Comparison of ENCODE assay signal across 25 cellular contexts in the genomic region with DNA sequence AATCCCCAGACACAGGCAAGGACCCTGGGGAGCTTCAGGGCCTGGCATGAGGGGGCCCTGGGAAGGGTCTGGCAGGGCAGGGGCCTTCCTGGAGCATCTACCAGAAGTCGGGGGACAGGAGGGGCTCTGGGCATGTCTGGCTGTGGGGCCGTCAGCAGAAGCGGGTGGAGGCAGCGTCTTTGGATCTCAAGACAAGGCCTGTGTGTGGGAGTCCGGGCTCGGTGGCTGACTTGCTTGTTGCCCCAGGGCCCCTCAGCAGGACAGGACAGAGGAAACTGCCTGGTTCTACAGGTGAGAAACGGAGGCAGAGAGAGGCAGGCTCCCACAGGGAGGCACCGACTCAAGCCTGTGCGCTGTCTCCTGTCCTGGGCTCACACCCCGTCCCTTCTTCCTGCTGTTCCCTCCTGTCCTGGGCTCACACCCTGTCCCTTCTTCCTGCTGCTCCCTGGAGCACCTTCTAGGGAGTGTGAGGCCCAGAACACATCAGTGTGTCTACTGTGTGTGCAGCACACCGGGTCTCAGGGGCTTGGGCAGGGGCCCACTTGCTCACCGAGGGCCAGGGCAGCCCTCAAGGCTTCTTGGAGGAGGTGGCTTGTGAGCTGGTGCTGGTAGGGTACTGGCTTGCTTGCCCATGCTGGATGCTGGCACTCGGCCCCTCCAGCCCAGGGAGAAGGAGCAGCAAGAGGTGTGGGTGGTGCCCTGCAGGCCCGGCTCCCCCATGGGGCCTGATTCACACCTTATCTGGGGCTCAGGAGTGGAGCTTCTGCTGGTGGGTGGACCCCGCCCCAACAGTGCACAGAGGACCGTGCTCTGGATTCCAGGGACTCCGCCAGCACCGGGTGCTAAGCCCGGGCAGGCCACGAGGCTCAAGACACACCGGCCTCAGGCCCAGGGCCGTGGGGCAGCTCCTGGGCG. TPM values are rescaled to one million over a fixed set of nuclear protein-coding genes. Genes with fewer than 3 reads are reported as not detected.
DNase-seq lines count a peak whose midpoint lies in the region; ATAC-seq, FAIRE-seq and TF ChIP-seq lines count a peak whose summit lies in the region.
"Had no signal": no experiment of that assay in that cellular context is flagged by ENCODE, and none has a peak within 500 bp of the region (broad histone marks: within the 10 kb centered on the region; RNA-seq: fewer than 3 reads in every experiment).

No MANE protein-coding gene starts in this region.

- H3K27ac ChIP-seq in right lobe of liver (no peak overlapping the region), HepG2 (ENCODE audit: extremely low read length, insufficient read depth, low read length) (no peak overlapping the region), vagina (peak overlapping the region; percentile 63)
- H3K27ac ChIP-seq: hepatocyte had no signal

- intact Hi-C loops in right lobe of liver (cut with DNase I) = no loop called here
- intact Hi-C loops in HepG2 (cut with micrococcal nuclease; ENCODE audit: unreplicated experiment) = no loop called here
- intact Hi-C loops in Right ventricle myocardium superior (cut with DNase I) = no loop called here
- intact Hi-C loops in mucosa of descending colon (cut with DNase I, micrococcal nuclease) = no loop called here
- intact Hi-C loops in vagina (cut with DNase I) = no loop called here

- FAIRE-seq in HepG2 (lab: Jason Lieb, UNC) = no peak
- FAIRE-seq: colon, endometrium had no signal

- H3K27me3 ChIP-seq in right lobe of liver = no peaks in the 10 kb centered on the region
- H3K27me3 ChIP-seq in HepG2 (ENCODE audit: control insufficient read depth in 1 of 2, insufficient read depth in 2 of 2, low read length in 2 of 2) = peaks cover 10 to 48% of the 10 kb centered on the region in 2 experiments
- no peaks in the 10 kb centered on the region for H3K27me3 ChIP-seq in vagina
- H3K27me3 ChIP-seq: hepatocyte had no signal

- H3K9ac ChIP-seq in HepG2 (ENCODE audit: insufficient read depth, low read depth, low read length) = no peak overlapping the region

- no peak overlapping the region for H3K4me3 ChIP-seq in right lobe of liver
- no peak overlapping the region for H3K4me3 ChIP-seq in HepG2 (replicated peaks in 1 of 3; ENCODE audit: insufficient read depth in 1 of 3, low read depth in 2 of 3, low read length in 3 of 3)
- H3K4me3 ChIP-seq in mucosa of descending colon = no peak overlapping the region
- no peak overlapping the region for H3K4me3 ChIP-seq in vagina
- H3K4me3 ChIP-seq: hepatocyte had no signal

- POLR2A ChIA-PET in HepG2 (lab: Yijun Ruan, JAX) = no interaction called here

- WGBS in right lobe of liver (ENCODE audit: insufficient coverage, low coverage, low lambda C conversion rate, missing lambda C conversion rate) = 80% methylated on average over 1 of the region's 23 CpGs
- WGBS in HepG2 (ENCODE audit: low lambda C conversion rate) = 4% methylated on average over 4 of the region's 23 CpGs

- peaks cover 0 to 8% (median 0%) of the 10 kb centered on the region in 4 donors for H3K36me3 ChIP-seq in right lobe of liver
- H3K36me3 ChIP-seq in HepG2 (replicated peaks in 1 of 2; ENCODE audit: control insufficient read depth in 1 of 2, insufficient read depth in 2 of 2, low read length in 2 of 2) = no peaks in the 10 kb centered on the region
- no peaks in the 10 kb centered on the region for H3K36me3 ChIP-seq in mucosa of descending colon (ENCODE audit: low read depth)
- H3K36me3 ChIP-seq in vagina = no peaks in the 10 kb centered on the region

- no TSS peak for BruUV-seq in HepG2 (replicated peaks; lab: Mats Ljungman, UMichigan)

- CTCF ChIA-PET in HepG2 (lab: Yijun Ruan, JAX; ENCODE audit: low intra/inter-chr PET ratio, low total read pairs) = no interaction called here

- no peak overlapping the region for H3K4me2 ChIP-seq in HepG2 (ENCODE audit: low read depth, low read length)
- H3K4me2 ChIP-seq: hepatocyte had no signal

- DNase-seq in right lobe of liver (peak; percentile 16 to 51 (median 45)), HepG2 (ENCODE audit: low spot score) (no peak), Right ventricle myocardium superior (peak; percentile 29), mucosa of descending colon (peak; percentile 52 to 61 (median 56)), vagina (ENCODE audit: extremely low spot score in 2 of 2) (no peak), DMS114 treated with DMSO at 0.1 percent for 48 hours (lab: John Stamatoyannopoulos, UW; ENCODE audit: unreplicated experiment) (no peak), GF-D8 (lab: John Stamatoyannopoulos, UW) (no peak)
- DNase-seq: 8988T; activated CD4-positive, alpha-beta T cell treated with anti-CD3 and anti-CD28 coated beads for 1 hour; activated naive CD8-positive, alpha-beta T cell treated with anti-CD3 and anti-CD28 coated beads for 36 hours; AML-193; COR-L47; H9; NCI-H1092 treated with DMSO at 0.1 percent for 48 hours; NCI-H2081 treated with DMSO at 0.1 percent for 48 hours; NCI-H510A had no signal

- no peak overlapping the region for H2AFZ ChIP-seq in HepG2 (ENCODE audit: low read length)
- H2AFZ ChIP-seq: hepatocyte had no signal

- no peak for TF ChIP-seq EP300 in HepG2 (IDR thresholded peaks at IDR 0.05; ENCODE audit: low read depth in 2 of 2, low read length in 2 of 2)
- no peak for TF ChIP-seq EP300 in HepG2 (CRISPR knock-in tag; IDR thresholded peaks at IDR 0.05; ENCODE audit: borderline replicate concordance)

- no peak for ATAC-seq in right lobe of liver
- no peak for ATAC-seq in HepG2
- ATAC-seq in Right ventricle myocardium superior (ENCODE audit: poor library complexity) = no peak
- peak; percentile 82 for ATAC-seq in mucosa of descending colon
- ATAC-seq in SK-N-SH treated with all-trans-retinoic acid at 6 μM for 48 hours = no peak

- H3K9me3 ChIP-seq in right lobe of liver (no peaks in the 10 kb centered on the region), HepG2 (ENCODE audit: low read length) (no peaks in the 10 kb centered on the region), mucosa of descending colon (no peaks in the 10 kb centered on the region), vagina (no peaks in the 10 kb centered on the region)

- H4K20me1 ChIP-seq in HepG2 (ENCODE audit: insufficient read depth, low read length) = no peaks in the 10 kb centered on the region

- no peaks in the 10 kb centered on the region for H3K4me1 ChIP-seq in right lobe of liver
- no peaks in the 10 kb centered on the region for H3K4me1 ChIP-seq in HepG2 (ENCODE audit: insufficient read depth, low read length)
- H3K4me1 ChIP-seq in mucosa of descending colon (ENCODE audit: low read depth) = peaks cover 26% of the 10 kb centered on the region
- H3K4me1 ChIP-seq in vagina = peaks cover 15% of the 10 kb centered on the region

- H3K79me2 ChIP-seq in HepG2 (ENCODE audit: insufficient read depth, low read length) = no peaks in the 10 kb centered on the region
- H3K79me2 ChIP-seq: hepatocyte had no signal

- TF ChIP-seq POLR2A in right lobe of liver (IDR thresholded peaks at IDR 0.05) (no peak), HepG2 (IDR thresholded peaks at IDR 0.05; ENCODE audit: insufficient read depth in 1 of 2, low read depth in 2 of 2, low read length in 2 of 2) (no peak), vagina (IDR thresholded peaks at IDR 0.05) (no peak)

- TF ChIP-seq RAD21 in HepG2 (CRISPR knock-in tag; IDR thresholded peaks at IDR 0.05) = no peak

- TF ChIP-seq CTCF in right lobe of liver (IDR thresholded peaks at IDR 0.05) (no peak), HepG2 (CRISPR knock-in tag; IDR thresholded peaks at IDR 0.05) (no peak), mucosa of descending colon (IDR thresholded peaks at IDR 0.05) (no peak), vagina (IDR thresholded peaks at IDR 0.05) (no peak)

- in situ Hi-C loops in HepG2 (cut with HindIII; ENCODE audit: extremely low pct_ligation_motif_present, low pct_unique_long_range_greater_than_20kb) = no loop called here

RNA-seq across cellular contexts. Expression of a gene that starts 14.9 kb away (rescaled TPM):
- total RNA-seq in right lobe of liver (100 to 1,000 TPM in 3 of 6 experiments, 10 to 100 TPM in 3; 37.3 to 232 (median 110) TPM), HepG2 (2016; rRNA removed; fragmentation: Illumina TruSeq; extraction: Trizol) (not detected in 2 replicates), Right ventricle myocardium superior (44.1 TPM), mucosa of descending colon (10 to 100 TPM in 2 of 3 donors, 1 to 10 TPM in 1; 2.1 to 15.0 (median 14.2) TPM), vagina (3.7 TPM)
- total RNA-seq in HepG2 (2016; cell fraction: cytosol; rRNA removed; fragmentation: Illumina TruSeq; extraction: Trizol; ENCODE audit: low read depth) = not detected in 2 replicates
- total RNA-seq in HepG2 (2016; cell fraction: insoluble cytoplasmic fraction; rRNA removed; fragmentation: Illumina TruSeq; extraction: Trizol) = not detected in 2 replicates
- not detected in 2 replicates for total RNA-seq in HepG2 (2016; cell fraction: membrane; rRNA removed; fragmentation: Illumina TruSeq; extraction: Trizol)
- not detected in 2 replicates for total RNA-seq in HepG2 (2016; cell fraction: nucleus; rRNA removed; fragmentation: Illumina TruSeq; extraction: Trizol)
- polyA plus RNA-seq in HepG2 (2011; rRNA removed) = not detected in 2 replicates
- not detected in 2 replicates for polyA plus RNA-seq in HepG2 (2011; cell fraction: cytosol; rRNA removed)
- polyA plus RNA-seq in HepG2 (2011; cell fraction: nucleus; rRNA removed) = not detected in 2 replicates
- polyA plus RNA-seq in HepG2 (2012) = not detected in 2 replicates
- polyA plus RNA-seq in HepG2 (2016; cell fraction: cytosol; fragmentation: Illumina TruSeq; extraction: Trizol; ENCODE audit: low read depth) = not detected in 2 replicates
- not detected in 2 replicates for polyA plus RNA-seq in HepG2 (2016; cell fraction: insoluble cytoplasmic fraction; fragmentation: Illumina TruSeq; extraction: Trizol; ENCODE audit: low read depth)
- not detected in 2 replicates for polyA plus RNA-seq in HepG2 (2016; cell fraction: membrane; fragmentation: Illumina TruSeq; extraction: Trizol; ENCODE audit: low read depth)
- not detected in 2 replicates for polyA plus RNA-seq in HepG2 (2016; cell fraction: nucleus; fragmentation: Illumina TruSeq; extraction: Trizol; ENCODE audit: insufficient read depth, low read depth)
- polyA minus RNA-seq in HepG2 (2011; rRNA and poly(A)+ RNA removed; ENCODE audit: low replicate concordance) = 0.37 TPM in 1 of 2 replicates, not detected in the other
- not detected in 2 replicates for polyA minus RNA-seq in HepG2 (2011; cell fraction: cytosol; rRNA and poly(A)+ RNA removed)
- not detected in 2 replicates for polyA minus RNA-seq in HepG2 (2011; cell fraction: nucleus; rRNA and poly(A)+ RNA removed)
- total RNA-seq: activated CD8-positive, alpha-beta memory T cell treated with anti-CD3 and anti-CD28 coated beads for 36 hours; activated naive CD8-positive, alpha-beta T cell treated with anti-CD3 and anti-CD28 coated beads for 36 hours; activated T-helper 1 cell treated with anti-CD3 and anti-CD28 coated beads, Interleukin-12 subunit alpha, Interleukin-12 subunit beta, Interleukin-2, Interleukin-4 antibody, amounts not matched to agents 30 ng/mL and 10 ng/mL and 1 ng/mL, durations not matched to agents 14 hours and 24 hours and 36 hours; Daoy; neural crest cell had no signal

RNA-seq across cellular contexts. Expression of a gene that starts 38.0 kb away (rescaled TPM):
- total RNA-seq in right lobe of liver (1 to 10 TPM in 4 of 6 experiments, under 1 TPM in 2; 0.79 to 1.5 (median 1.1) TPM), HepG2 (2016; rRNA removed; fragmentation: Illumina TruSeq; extraction: Trizol) (not detected in 2 replicates), Right ventricle myocardium superior (6.3 TPM), mucosa of descending colon (1 to 10 TPM; 3.8 to 7.7 (median 6.5) TPM), vagina (2.7 TPM)
- not detected in 2 replicates for total RNA-seq in HepG2 (2016; cell fraction: cytosol; rRNA removed; fragmentation: Illumina TruSeq; extraction: Trizol; ENCODE audit: low read depth)
- not detected in 2 replicates for total RNA-seq in HepG2 (2016; cell fraction: insoluble cytoplasmic fraction; rRNA removed; fragmentation: Illumina TruSeq; extraction: Trizol)
- not detected in 2 replicates for total RNA-seq in HepG2 (2016; cell fraction: membrane; rRNA removed; fragmentation: Illumina TruSeq; extraction: Trizol)
- not detected in 2 replicates for total RNA-seq in HepG2 (2016; cell fraction: nucleus; rRNA removed; fragmentation: Illumina TruSeq; extraction: Trizol)
- polyA plus RNA-seq in HepG2 (2011; rRNA removed) = not detected in 2 replicates
- not detected in 2 replicates for polyA plus RNA-seq in HepG2 (2011; cell fraction: cytosol; rRNA removed)
- polyA plus RNA-seq in HepG2 (2011; cell fraction: nucleus; rRNA removed) = not detected in 2 replicates
- polyA plus RNA-seq in HepG2 (2012) = not detected in 2 replicates
- polyA plus RNA-seq in HepG2 (2016; cell fraction: cytosol; fragmentation: Illumina TruSeq; extraction: Trizol; ENCODE audit: low read depth) = not detected in 2 replicates
- not detected in 2 replicates for polyA plus RNA-seq in HepG2 (2016; cell fraction: insoluble cytoplasmic fraction; fragmentation: Illumina TruSeq; extraction: Trizol; ENCODE audit: low read depth)
- not detected in 2 replicates for polyA plus RNA-seq in HepG2 (2016; cell fraction: membrane; fragmentation: Illumina TruSeq; extraction: Trizol; ENCODE audit: low read depth)
- not detected in 2 replicates for polyA plus RNA-seq in HepG2 (2016; cell fraction: nucleus; fragmentation: Illumina TruSeq; extraction: Trizol; ENCODE audit: insufficient read depth, low read depth)
- 0.02 and 12.4 TPM in 2 replicates for polyA minus RNA-seq in HepG2 (2011; rRNA and poly(A)+ RNA removed; ENCODE audit: low replicate concordance)
- 0.18 and 0.30 TPM in 2 replicates for polyA minus RNA-seq in HepG2 (2011; cell fraction: cytosol; rRNA and poly(A)+ RNA removed)
- polyA minus RNA-seq in HepG2 (2011; cell fraction: nucleus; rRNA and poly(A)+ RNA removed) = 0.13 TPM in 1 of 2 replicates, not detected in the other
- total RNA-seq: LHCN-M2 had no signal

Comparison
In these comparisons a context has a peak if more than half of its experiments do, and no peak if none do; other contexts are left out.
1. DNase-seq: peak in right lobe of liver (3 of 3), Right ventricle myocardium superior (single experiment) and mucosa of descending colon (3 of 3); none in HepG2 (single experiment), vagina (0 of 2), DMS114 treated with DMSO at 0.1 percent for 48 hours (single experiment) and GF-D8 (single experiment).